In the genomic region with DNA sequence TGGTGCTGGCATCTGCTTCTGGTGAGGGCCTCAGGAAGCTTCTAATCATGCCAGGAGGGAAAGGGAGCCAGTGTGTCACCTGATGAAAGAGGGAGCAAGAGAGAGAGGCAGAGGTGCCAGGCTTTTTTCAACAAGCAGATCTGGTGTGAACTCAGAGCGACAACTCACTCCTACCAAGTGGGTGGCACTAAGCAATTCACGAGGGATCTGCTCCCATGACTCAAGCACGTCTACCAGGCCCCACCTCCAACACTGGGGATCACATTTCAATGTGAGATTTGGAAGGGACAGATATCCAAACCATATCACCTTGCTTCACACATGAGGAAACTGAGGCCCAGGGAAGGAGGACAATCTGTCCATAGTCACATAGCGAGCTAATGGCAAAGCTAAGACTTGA, we compare ENCODE assay signal across 29 cellular contexts. TPM values are rescaled to one million over a fixed set of nuclear protein-coding genes. Genes with fewer than 3 reads are reported as not detected.
"Had no signal": no experiment of that assay in that cellular context is flagged by ENCODE, and none has a peak within 500 bp of the region (broad histone marks: within the 10 kb centered on the region; RNA-seq: fewer than 3 reads in every experiment).

No MANE protein-coding gene starts in this region.

- DNase-seq: caudate nucleus; colonic mucosa; dermis blood vessel endothelial cell; erythroblast; glutamatergic neuron; kidney; left cardiac atrium; mucosa of descending colon; naive thymus-derived CD8-positive, alpha-beta T cell; nucleus accumbens; retina; sigmoid colon; stimulated activated CD4-positive, alpha-beta T cell treated with anti-CD3 and anti-CD28 coated beads, Interleukin-2, amount 100 ng/mL, for 48 hours; stimulated activated CD8-positive, alpha-beta memory T cell treated with anti-CD3 and anti-CD28 coated beads, Interleukin-4, amount 100 ng/mL, for 48 hours; stimulated activated naive CD8-positive, alpha-beta T cell treated with anti-CD3 and anti-CD28 coated beads, Interleukin-15, Interleukin-2, amounts not matched to agents 100 U/mL and 50 U/mL, for 24 hours; thyroid gland had no signal

- H3K9me3 Mint-ChIP-seq: neural progenitor cell; stimulated activated effector memory CD8-positive, alpha-beta T cell treated with anti-CD3 and anti-CD28 coated beads, Interleukin-12 subunit alpha, Interleukin-12 subunit beta, amount 100 ng/mL, for 72 hours; type B pancreatic cell had no signal

- H3K9me3 ChIP-seq: colonic mucosa, gastroesophageal sphincter, mucosa of descending colon, prostate gland, sigmoid colon, suprapubic skin, thyroid gland had no signal

- H3K4me1 ChIP-seq: colonic mucosa, gastroesophageal sphincter, neural progenitor cell, parathyroid adenoma, prostate gland, sigmoid colon, suprapubic skin, thyroid gland had no signal

- H3K4me3 ChIP-seq: colonic mucosa, gastroesophageal sphincter, hepatocyte, mucosa of descending colon, neural progenitor cell, prostate gland, sigmoid colon, smooth muscle cell, suprapubic skin, thyroid gland had no signal

- H3K36me3 ChIP-seq: colonic mucosa, gastroesophageal sphincter, neural progenitor cell, prostate gland, suprapubic skin, thyroid gland had no signal

- H3K27me3 ChIP-seq: colonic mucosa, gastroesophageal sphincter, hepatocyte, neural progenitor cell, sigmoid colon, suprapubic skin, thyroid gland had no signal

- H3K4me3 Mint-ChIP-seq: naive thymus-derived CD8-positive, alpha-beta T cell; neural progenitor cell; stimulated activated effector memory CD8-positive, alpha-beta T cell treated with anti-CD3 and anti-CD28 coated beads, Interleukin-12 subunit alpha, Interleukin-12 subunit beta, amount 100 ng/mL, for 72 hours; type B pancreatic cell had no signal

- H3K4me1 Mint-ChIP-seq: naive thymus-derived CD8-positive, alpha-beta T cell; neural progenitor cell; stimulated activated effector memory CD8-positive, alpha-beta T cell treated with anti-CD3 and anti-CD28 coated beads, Interleukin-12 subunit alpha, Interleukin-12 subunit beta, amount 100 ng/mL, for 72 hours had no signal

- H3K27ac ChIP-seq: colonic mucosa, gastroesophageal sphincter, hepatocyte, neural progenitor cell, parathyroid adenoma, prostate gland, sigmoid colon, suprapubic skin, thyroid gland had no signal

- H3K36me3 Mint-ChIP-seq: naive thymus-derived CD8-positive, alpha-beta T cell; neural progenitor cell; stimulated activated effector memory CD8-positive, alpha-beta T cell treated with anti-CD3 and anti-CD28 coated beads, Interleukin-12 subunit alpha, Interleukin-12 subunit beta, amount 100 ng/mL, for 72 hours; type B pancreatic cell had no signal

- H3K27ac Mint-ChIP-seq: naive thymus-derived CD8-positive, alpha-beta T cell; neural progenitor cell; stimulated activated effector memory CD8-positive, alpha-beta T cell treated with anti-CD3 and anti-CD28 coated beads, Interleukin-12 subunit alpha, Interleukin-12 subunit beta, amount 100 ng/mL, for 72 hours; type B pancreatic cell had no signal

RNA-seq across cellular contexts. Expression of a gene that starts 19.1 kb away (rescaled TPM):
- total RNA-seq: dermis blood vessel endothelial cell; endothelial cell of umbilical vein; fibroblast of lung; gastroesophageal sphincter; kidney; left cardiac atrium; lung microvascular endothelial cell; naive thymus-derived CD8-positive, alpha-beta T cell; prostate gland; smooth muscle cell; thyroid gland had no signal

RNA-seq across cellular contexts. Expression of a gene that starts 41.2 kb away (rescaled TPM):
- total RNA-seq: dermis blood vessel endothelial cell; endothelial cell of umbilical vein; fibroblast of lung; hepatocyte; kidney; liver; lung microvascular endothelial cell; naive thymus-derived CD8-positive, alpha-beta T cell; smooth muscle cell; suprapubic skin; thyroid gland had no signal
